1 cellular context compared by ENCODE assay signal in the genomic region with DNA sequence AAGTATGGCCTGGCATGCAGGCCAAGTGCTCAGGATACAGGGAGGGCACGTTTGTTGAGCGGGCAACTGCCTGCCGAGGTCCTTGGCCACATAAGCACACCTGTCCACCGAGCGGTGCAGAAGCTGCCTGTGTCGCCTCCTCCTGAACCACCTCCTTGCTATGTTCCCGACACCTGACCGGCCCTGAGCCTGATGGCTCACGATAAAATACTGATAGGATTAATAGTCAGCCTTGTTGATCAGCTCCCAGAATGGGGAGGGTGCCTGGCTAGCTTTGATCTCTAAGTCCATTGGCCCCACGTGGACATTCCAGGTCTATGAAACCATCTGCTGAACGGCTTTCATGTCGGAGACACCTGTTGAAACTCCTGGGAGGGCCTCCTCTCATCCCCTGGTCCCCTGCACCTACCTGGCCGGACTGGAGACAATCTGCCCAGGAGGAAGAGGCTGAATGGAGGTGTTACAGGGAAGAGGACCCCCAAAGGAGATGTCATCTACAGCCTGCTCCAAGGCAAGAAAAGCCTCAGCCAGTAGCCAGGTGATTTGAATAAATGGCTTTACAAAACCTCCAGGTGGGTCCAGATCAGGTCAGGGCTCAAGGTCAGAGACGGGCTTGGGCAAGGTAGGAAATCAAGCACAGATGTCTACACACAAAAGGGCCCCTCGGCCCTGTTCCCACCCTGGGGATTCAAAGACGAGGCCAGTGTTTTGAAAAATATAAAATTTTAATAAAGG.
A peak's percentile ranks its signal among the peaks of the same experiment; 100 is the strongest.
TF ChIP-seq lines count a peak whose summit lies in the region.

No MANE protein-coding gene starts in this region.

TF ChIP-seq in HepG2, 621 proteins besides CTCF, POLR2A, EP300 and RAD21 (continued from another document):
- TF ChIP-seq, protein P1, sequence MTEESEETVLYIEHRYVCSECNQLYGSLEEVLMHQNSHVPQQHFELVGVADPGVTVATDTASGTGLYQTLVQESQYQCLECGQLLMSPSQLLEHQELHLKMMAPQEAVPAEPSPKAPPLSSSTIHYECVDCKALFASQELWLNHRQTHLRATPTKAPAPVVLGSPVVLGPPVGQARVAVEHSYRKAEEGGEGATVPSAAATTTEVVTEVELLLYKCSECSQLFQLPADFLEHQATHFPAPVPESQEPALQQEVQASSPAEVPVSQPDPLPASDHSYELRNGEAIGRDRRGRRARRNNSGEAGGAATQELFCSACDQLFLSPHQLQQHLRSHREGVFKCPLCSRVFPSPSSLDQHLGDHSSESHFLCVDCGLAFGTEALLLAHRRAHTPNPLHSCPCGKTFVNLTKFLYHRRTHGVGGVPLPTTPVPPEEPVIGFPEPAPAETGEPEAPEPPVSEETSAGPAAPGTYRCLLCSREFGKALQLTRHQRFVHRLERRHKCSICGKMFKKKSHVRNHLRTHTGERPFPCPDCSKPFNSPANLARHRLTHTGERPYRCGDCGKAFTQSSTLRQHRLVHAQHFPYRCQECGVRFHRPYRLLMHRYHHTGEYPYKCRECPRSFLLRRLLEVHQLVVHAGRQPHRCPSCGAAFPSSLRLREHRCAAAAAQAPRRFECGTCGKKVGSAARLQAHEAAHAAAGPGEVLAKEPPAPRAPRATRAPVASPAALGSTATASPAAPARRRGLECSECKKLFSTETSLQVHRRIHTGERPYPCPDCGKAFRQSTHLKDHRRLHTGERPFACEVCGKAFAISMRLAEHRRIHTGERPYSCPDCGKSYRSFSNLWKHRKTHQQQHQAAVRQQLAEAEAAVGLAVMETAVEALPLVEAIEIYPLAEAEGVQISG (CRISPR knock-in tag; IDR thresholded peaks at IDR 0.05) = no peak
- TF ChIP-seq ZNF746 (CRISPR knock-in tag; IDR thresholded peaks at IDR 0.05) (no peak), SALL1 (CRISPR knock-in tag; IDR thresholded peaks at IDR 0.05) (peak; percentile 71), JUN (CRISPR knock-in tag; IDR thresholded peaks at IDR 0.05) (peak; percentile 64; the same call in 1 of the 2 replicates), PITX1 (CRISPR knock-in tag; IDR thresholded peaks at IDR 0.05) (peak; percentile 60; the same call in 1 of the 2 replicates), ZMAT3 (CRISPR knock-in tag; conservative IDR thresholded peaks at IDR 0.05) (0 out of 2 replicates have a peak, but pooled peaks have one; percentile 13), ZNF501 (CRISPR knock-in tag; IDR thresholded peaks at IDR 0.05) (peak; percentile 54; the same call in 1 of the 2 replicates), NRL (CRISPR knock-in tag; IDR thresholded peaks at IDR 0.05; ENCODE audit: borderline replicate concordance) (peak; percentile 55; the same call in 1 of the 2 replicates), ZBTB7B (CRISPR knock-in tag; IDR thresholded peaks at IDR 0.05) (0 out of 2 replicates have a peak, but pooled peaks have one; percentile 44), KDM2A (CRISPR knock-in tag; IDR thresholded peaks at IDR 0.05; ENCODE audit: borderline replicate concordance, low read depth) (peak; percentile 90), ATF7 (IDR thresholded peaks at IDR 0.05) (no peak), ATF7 (CRISPR knock-in tag; IDR thresholded peaks at IDR 0.05) (peak; percentile 38; the same call in 1 of the 2 replicates), MXI1 (IDR thresholded peaks at IDR 0.05; ENCODE audit: borderline replicate concordance, low read depth, low read length) (no peak), SMARCE1 (IDR thresholded peaks at IDR 0.05; ENCODE audit: borderline replicate concordance) (no peak), BHLHE40 (IDR thresholded peaks at IDR 0.05; ENCODE audit: low read length) (0 out of 2 replicates have a peak, but pooled peaks have one; percentile 27)
- TF ChIP-seq, protein P2, sequence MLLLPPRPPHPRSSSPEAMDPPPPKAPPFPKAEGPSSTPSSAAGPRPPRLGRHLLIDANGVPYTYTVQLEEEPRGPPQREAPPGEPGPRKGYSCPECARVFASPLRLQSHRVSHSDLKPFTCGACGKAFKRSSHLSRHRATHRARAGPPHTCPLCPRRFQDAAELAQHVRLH (CRISPR knock-in tag; IDR thresholded peaks at IDR 0.05; ENCODE audit: borderline replicate concordance, low read depth) = peak; percentile 38; the same call in 1 of the 2 replicates
